In the genomic region with DNA sequence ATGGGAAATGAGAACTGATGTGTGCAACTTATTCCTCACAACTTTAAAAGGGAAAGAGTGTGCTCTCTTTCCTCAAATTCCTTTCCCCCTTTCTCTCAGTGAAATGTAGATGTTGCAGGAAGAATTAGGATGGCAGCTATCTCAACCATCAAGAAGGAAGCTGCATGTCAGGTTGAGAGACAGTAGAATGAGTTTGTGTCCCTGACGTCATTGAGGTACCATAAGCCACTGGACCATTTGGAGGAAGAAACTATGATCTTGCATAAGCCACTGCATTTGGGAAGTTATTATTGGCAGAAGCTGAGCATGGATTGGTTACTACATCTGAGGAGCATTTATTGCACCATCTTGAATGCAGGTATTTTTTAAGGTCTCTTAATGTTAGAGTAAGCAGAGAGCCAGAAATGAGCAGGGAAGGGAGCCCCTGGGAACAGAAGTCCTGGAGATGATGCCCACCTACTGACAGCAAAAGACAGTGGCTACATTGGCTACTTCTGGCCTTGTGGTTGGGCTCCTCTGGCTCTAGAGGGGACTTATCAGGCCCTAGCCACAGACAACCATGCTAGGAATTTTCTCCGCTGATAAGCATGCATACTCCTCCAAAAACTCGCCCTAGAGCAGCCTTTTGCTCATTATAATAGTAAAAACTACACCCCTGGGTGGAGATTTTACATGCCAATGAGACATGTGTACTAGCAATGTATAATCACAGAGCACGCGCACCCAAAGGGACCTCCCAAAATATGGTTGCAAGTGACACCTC, we compare ENCODE assay signal across 19 cellular contexts.
A peak's percentile ranks its signal among the peaks of the same experiment; 100 is the strongest.
DNase-seq lines count a peak whose midpoint lies in the region; ATAC-seq, FAIRE-seq and TF ChIP-seq lines count a peak whose summit lies in the region.
"Had no signal": no experiment of that assay in that cellular context is flagged by ENCODE, and none has a peak within 500 bp of the region (broad histone marks: within the 10 kb centered on the region; RNA-seq: fewer than 3 reads in every experiment).

No MANE protein-coding gene starts in this region.

- intact Hi-C loops in left ventricle myocardium superior (cut with micrococcal nuclease), result no loop called here

- no peak for FAIRE-seq in GM12892 (lab: Jason Lieb, UNC)

- H4K5ac ChIP-seq in mesendoderm (ENCODE audit: low read length), result no peak overlapping the region

- no peak overlapping the region for H3K18ac ChIP-seq in mesendoderm (ENCODE audit: low read length)

- no peaks in the 10 kb centered on the region for H3K4me1 ChIP-seq in mesendoderm (ENCODE audit: control insufficient read depth, low read depth, low read length)
- H3K4me1 ChIP-seq: HAP-1 had no signal

- H2BK5ac ChIP-seq in mesendoderm (ENCODE audit: low read length), result no peak overlapping the region

- DNase-seq in ELF-1 (ENCODE audit: low read depth, low spot score), result peak; percentile 23
- DNase-seq in astrocyte of the hippocampus (ENCODE audit: low read depth, low spot score), result peak; percentile 26
- peak; percentile 57 for DNase-seq in fibroblast of pulmonary artery (ENCODE audit: low read depth)
- DNase-seq in mesendoderm, result peak; percentile 81
- no peak for DNase-seq in left ventricle myocardium superior
- no peak for DNase-seq in stimulated activated CD4-positive, alpha-beta T cell treated with anti-CD3 and anti-CD28 coated beads, Interleukin-4, amount 100 ng/mL, for 24 hours
- DNase-seq in GM12892 (ENCODE audit: insufficient read length), result no peak
- no peak for DNase-seq in NCI-H1092 (lab: John Stamatoyannopoulos, UW)
- DNase-seq: AML-193; CD4-positive, alpha-beta T cell; DMS153; DMS79; GF-D8; IMR-90 had no signal

- H2BK15ac ChIP-seq in mesendoderm (replicated peaks; ENCODE audit: low read depth), result no peak overlapping the region

- no peak overlapping the region for H3K9ac ChIP-seq in mesendoderm (ENCODE audit: low read length)

- TF ChIP-seq CTCF in fibroblast of pulmonary artery (IDR thresholded peaks at IDR 0.05; ENCODE audit: low read length, missing control alignments), result no peak

- no peaks in the 10 kb centered on the region for H3K79me1 ChIP-seq in mesendoderm (ENCODE audit: low read length)

- H3K27ac ChIP-seq in mesendoderm (ENCODE audit: low read depth, low read length), result no peak overlapping the region
- H3K27ac ChIP-seq: 22Rv1, C4-2B, HL-60 had no signal

- no peak for ATAC-seq in left ventricle myocardium superior
- ATAC-seq: A549 had no signal

- H3K4ac ChIP-seq in mesendoderm (ENCODE audit: low read depth, low read length), result no peak overlapping the region

- H3K79me2 ChIP-seq in mesendoderm (ENCODE audit: control insufficient read depth, insufficient read depth, low read length), result no peaks in the 10 kb centered on the region

- H3K56ac ChIP-seq in mesendoderm (ENCODE audit: low read length), result no peak overlapping the region

- no CpG with 5 or more reads among the region's 5 CpGs for WGBS in mesendoderm (ENCODE audit: extremely low coverage, insufficient coverage, low lambda C conversion rate)

- H3K4me2 ChIP-seq in mesendoderm (ENCODE audit: low read length), result no peak overlapping the region
- H3K4me2 ChIP-seq: A549 had no signal

- H3K4me3 ChIP-seq in fibroblast of pulmonary artery (replicated peaks; ENCODE audit: low read depth, low read length), result no peak overlapping the region
- no peak overlapping the region for H3K4me3 ChIP-seq in mesendoderm (ENCODE audit: low read length)
- H3K4me3 ChIP-seq: A549, HAP-1 had no signal

- no peak for TF ChIP-seq POLR2A in GM12892 (IDR thresholded peaks at IDR 0.05; ENCODE audit: low read depth, low read length)

- H4K8ac ChIP-seq in mesendoderm (ENCODE audit: low read depth, low read length), result no peak overlapping the region

- H2AK5ac ChIP-seq in mesendoderm (ENCODE audit: low read length), result no peak overlapping the region

- no peaks in the 10 kb centered on the region for H3K36me3 ChIP-seq in mesendoderm (ENCODE audit: control insufficient read depth, insufficient read depth, low read length)
- H3K36me3 ChIP-seq: HAP-1 had no signal

- H2BK120ac ChIP-seq in mesendoderm (ENCODE audit: low read depth, low read length), result no peak overlapping the region

- H3K23ac ChIP-seq in mesendoderm (ENCODE audit: low read length), result no peak overlapping the region

- no peaks in the 10 kb centered on the region for H3K27me3 ChIP-seq in mesendoderm (ENCODE audit: insufficient read depth, low read length, poor library complexity)

Comparison
In these comparisons a context has a peak if more than half of its experiments do, and no peak if none do; other contexts are left out.
1. DNase-seq: peak in ELF-1 (single experiment), astrocyte of the hippocampus (single experiment), fibroblast of pulmonary artery (single experiment) and mesendoderm (single experiment); none in left ventricle myocardium superior (single experiment), stimulated activated CD4-positive, alpha-beta T cell treated with anti-CD3 and anti-CD28 coated beads, Interleukin-4, amount 100 ng/mL, for 24 hours (single experiment), GM12892 (single experiment) and NCI-H1092 (single experiment).